2 cellular contexts compared by ENCODE assay signal in genomic region chr1:209825591-209826433, GRCh38.
TF ChIP-seq lines count a peak whose summit lies in the region.

No MANE protein-coding gene starts in this region.

TF ChIP-seq in A549, 52 proteins besides CTCF, POLR2A, EP300 and RAD21:
- TF ChIP-seq JUNB (IDR thresholded peaks at IDR 0.05) = 0 out of 2 replicates have a peak, but pooled peaks have one; percentile 16
- TF ChIP-seq REST (IDR thresholded peaks at IDR 0.05) = no peak

TF ChIP-seq in endothelial cell of umbilical vein, 7 proteins besides CTCF, POLR2A, EP300 and RAD21:
- TF ChIP-seq GATA2 (IDR thresholded peaks at IDR 0.05; ENCODE audit: insufficient read depth, insufficient read length, low read depth, low read length) (no peak), MYC (IDR thresholded peaks at IDR 0.05; ENCODE audit: low read depth, low read length) (no peak), FOS (IDR thresholded peaks at IDR 0.05; ENCODE audit: borderline replicate concordance, insufficient read depth, low read length) (no peak), MAX (IDR thresholded peaks at IDR 0.05; ENCODE audit: insufficient read depth, insufficient read length) (no peak), POLR2AphosphoS5 (IDR thresholded peaks at IDR 0.05; ENCODE audit: insufficient read depth, low read depth, low read length) (no peak), JUN (IDR thresholded peaks at IDR 0.05; ENCODE audit: borderline replicate concordance, insufficient read depth, insufficient read length, low read depth) (no peak), EZH2 (IDR thresholded peaks at IDR 0.05; ENCODE audit: borderline replicate concordance, low read depth, low read length, severe bottlenecking) (no peak)
